ENCODE assay signal across 2 cellular contexts in genomic region chrX:646228-646495, GRCh38.
TF ChIP-seq lines count a peak whose summit lies in the region.

No MANE protein-coding gene starts in this region.

TF ChIP-seq in A549, 52 proteins besides CTCF, POLR2A, EP300 and RAD21 (continued from another document):
- TF ChIP-seq, protein P1, sequence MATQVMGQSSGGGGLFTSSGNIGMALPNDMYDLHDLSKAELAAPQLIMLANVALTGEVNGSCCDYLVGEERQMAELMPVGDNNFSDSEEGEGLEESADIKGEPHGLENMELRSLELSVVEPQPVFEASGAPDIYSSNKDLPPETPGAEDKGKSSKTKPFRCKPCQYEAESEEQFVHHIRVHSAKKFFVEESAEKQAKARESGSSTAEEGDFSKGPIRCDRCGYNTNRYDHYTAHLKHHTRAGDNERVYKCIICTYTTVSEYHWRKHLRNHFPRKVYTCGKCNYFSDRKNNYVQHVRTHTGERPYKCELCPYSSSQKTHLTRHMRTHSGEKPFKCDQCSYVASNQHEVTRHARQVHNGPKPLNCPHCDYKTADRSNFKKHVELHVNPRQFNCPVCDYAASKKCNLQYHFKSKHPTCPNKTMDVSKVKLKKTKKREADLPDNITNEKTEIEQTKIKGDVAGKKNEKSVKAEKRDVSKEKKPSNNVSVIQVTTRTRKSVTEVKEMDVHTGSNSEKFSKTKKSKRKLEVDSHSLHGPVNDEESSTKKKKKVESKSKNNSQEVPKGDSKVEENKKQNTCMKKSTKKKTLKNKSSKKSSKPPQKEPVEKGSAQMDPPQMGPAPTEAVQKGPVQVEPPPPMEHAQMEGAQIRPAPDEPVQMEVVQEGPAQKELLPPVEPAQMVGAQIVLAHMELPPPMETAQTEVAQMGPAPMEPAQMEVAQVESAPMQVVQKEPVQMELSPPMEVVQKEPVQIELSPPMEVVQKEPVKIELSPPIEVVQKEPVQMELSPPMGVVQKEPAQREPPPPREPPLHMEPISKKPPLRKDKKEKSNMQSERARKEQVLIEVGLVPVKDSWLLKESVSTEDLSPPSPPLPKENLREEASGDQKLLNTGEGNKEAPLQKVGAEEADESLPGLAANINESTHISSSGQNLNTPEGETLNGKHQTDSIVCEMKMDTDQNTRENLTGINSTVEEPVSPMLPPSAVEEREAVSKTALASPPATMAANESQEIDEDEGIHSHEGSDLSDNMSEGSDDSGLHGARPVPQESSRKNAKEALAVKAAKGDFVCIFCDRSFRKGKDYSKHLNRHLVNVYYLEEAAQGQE (IDR thresholded peaks at IDR 0.05) = no peak

TF ChIP-seq in WTC11, 78 proteins besides CTCF, POLR2A, EP300 and RAD21 (continued from another document):
- TF ChIP-seq ZNF512 (CRISPR knock-in tag; IDR thresholded peaks at IDR 0.05; ENCODE audit: borderline replicate concordance) = no peak
- TF ChIP-seq E2F4 (CRISPR knock-in tag; IDR thresholded peaks at IDR 0.05; ENCODE audit: borderline replicate concordance, low read depth) = no peak
- TF ChIP-seq, protein P2, sequence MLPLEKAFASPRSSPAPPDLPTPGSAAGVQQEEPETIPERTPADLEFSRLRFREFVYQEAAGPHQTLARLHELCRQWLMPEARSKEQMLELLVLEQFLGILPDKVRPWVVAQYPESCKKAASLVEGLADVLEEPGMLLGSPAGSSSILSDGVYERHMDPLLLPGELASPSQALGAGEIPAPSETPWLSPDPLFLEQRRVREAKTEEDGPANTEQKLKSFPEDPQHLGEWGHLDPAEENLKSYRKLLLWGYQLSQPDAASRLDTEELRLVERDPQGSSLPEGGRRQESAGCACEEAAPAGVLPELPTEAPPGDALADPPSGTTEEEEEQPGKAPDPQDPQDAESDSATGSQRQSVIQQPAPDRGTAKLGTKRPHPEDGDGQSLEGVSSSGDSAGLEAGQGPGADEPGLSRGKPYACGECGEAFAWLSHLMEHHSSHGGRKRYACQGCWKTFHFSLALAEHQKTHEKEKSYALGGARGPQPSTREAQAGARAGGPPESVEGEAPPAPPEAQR (CRISPR knock-in tag; IDR thresholded peaks at IDR 0.05) = no peak
- TF ChIP-seq, protein P3, sequence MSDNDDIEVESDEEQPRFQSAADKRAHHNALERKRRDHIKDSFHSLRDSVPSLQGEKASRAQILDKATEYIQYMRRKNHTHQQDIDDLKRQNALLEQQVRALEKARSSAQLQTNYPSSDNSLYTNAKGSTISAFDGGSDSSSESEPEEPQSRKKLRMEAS (CRISPR knock-in tag; IDR thresholded peaks at IDR 0.05) = no peak
- TF ChIP-seq KAT7 (CRISPR knock-in tag; IDR thresholded peaks at IDR 0.05; ENCODE audit: borderline replicate concordance) = no peak
- TF ChIP-seq ZNF138 (CRISPR knock-in tag; conservative IDR thresholded peaks at IDR 0.05) = no peak
- TF ChIP-seq ZNF263 (CRISPR knock-in tag; IDR thresholded peaks at IDR 0.05; ENCODE audit: low read depth) = no peak
- TF ChIP-seq, protein P4, sequence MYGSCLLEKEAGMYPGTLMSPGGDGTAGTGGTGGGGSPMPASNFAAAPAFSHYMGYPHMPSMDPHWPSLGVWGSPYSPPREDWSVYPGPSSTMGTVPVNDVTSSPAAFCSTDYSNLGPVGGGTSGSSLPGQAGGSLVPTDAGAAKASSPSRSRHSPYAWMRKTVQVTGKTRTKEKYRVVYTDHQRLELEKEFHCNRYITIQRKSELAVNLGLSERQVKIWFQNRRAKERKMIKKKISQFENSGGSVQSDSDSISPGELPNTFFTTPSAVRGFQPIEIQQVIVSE (CRISPR knock-in tag; IDR thresholded peaks at IDR 0.05; ENCODE audit: borderline replicate concordance) = no peak
- TF ChIP-seq OVOL2 (CRISPR knock-in tag; IDR thresholded peaks at IDR 0.05; ENCODE audit: borderline replicate concordance) = no peak
- TF ChIP-seq EMX1 (CRISPR knock-in tag; IDR thresholded peaks at IDR 0.05) = no peak
- no peak for TF ChIP-seq MYBL2 (CRISPR knock-in tag; IDR thresholded peaks at IDR 0.05)
- TF ChIP-seq ATF2 (CRISPR knock-in tag; IDR thresholded peaks at IDR 0.05; ENCODE audit: borderline replicate concordance, low read depth) = no peak
- TF ChIP-seq FOXJ3 (CRISPR knock-in tag; IDR thresholded peaks at IDR 0.05; ENCODE audit: borderline replicate concordance) = no peak
